In the genomic region with DNA sequence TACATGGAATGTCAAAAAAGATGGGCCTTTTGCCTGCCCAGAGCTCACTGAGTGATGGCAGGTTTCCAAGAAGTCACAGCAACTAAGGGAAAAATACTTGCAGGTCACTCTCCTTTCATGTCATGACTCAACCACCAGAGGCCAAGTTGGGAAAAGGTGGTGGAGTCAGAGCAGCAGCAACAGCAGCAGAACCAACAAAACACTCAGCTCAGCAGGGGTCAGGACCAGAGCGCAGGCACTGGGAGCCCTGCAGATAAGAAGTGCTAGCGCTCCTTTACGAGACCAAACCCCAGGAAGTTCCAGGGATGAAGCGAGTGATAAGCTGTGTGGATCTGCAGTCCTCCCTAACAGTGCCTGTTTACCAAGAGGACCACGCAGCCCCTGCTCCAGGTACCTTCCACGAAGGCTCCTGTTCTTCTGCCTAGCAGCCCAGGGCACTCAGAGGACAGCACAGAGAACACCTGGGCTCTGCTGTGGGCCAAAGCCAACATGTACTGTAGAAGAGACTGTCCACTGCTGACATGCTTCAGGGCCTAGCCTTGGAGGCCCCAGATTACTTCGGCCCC, we compare ENCODE assay signal across 1 cellular context.
TF ChIP-seq lines count a peak whose summit lies in the region.

No MANE protein-coding gene starts in this region.

TF ChIP-seq in endothelial cell of umbilical vein, 7 proteins besides CTCF, POLR2A, EP300 and RAD21:
- no peak for TF ChIP-seq MYC (IDR thresholded peaks at IDR 0.05; ENCODE audit: low read depth, low read length)
- no peak for TF ChIP-seq POLR2AphosphoS5 (IDR thresholded peaks at IDR 0.05; ENCODE audit: insufficient read depth, low read depth, low read length)
- no peak for TF ChIP-seq JUN (IDR thresholded peaks at IDR 0.05; ENCODE audit: borderline replicate concordance, insufficient read depth, insufficient read length, low read depth)
- TF ChIP-seq FOS (IDR thresholded peaks at IDR 0.05; ENCODE audit: borderline replicate concordance, insufficient read depth, low read length), result no peak
- no peak for TF ChIP-seq MAX (IDR thresholded peaks at IDR 0.05; ENCODE audit: insufficient read depth, insufficient read length)
- TF ChIP-seq EZH2 (IDR thresholded peaks at IDR 0.05; ENCODE audit: borderline replicate concordance, low read depth, low read length, severe bottlenecking), result no peak
